Comparison of ENCODE assay signal across 9 cellular contexts in genomic region chr5:61896811-61897210, GRCh38.
"Had no signal": no experiment of that assay in that cellular context is flagged by ENCODE, and none has a peak within 500 bp of the region (broad histone marks: within the 10 kb centered on the region; RNA-seq: fewer than 3 reads in every experiment).

No MANE protein-coding gene starts in this region.

- H3K4me1 ChIP-seq: HAP-1 had no signal

- H3K27ac ChIP-seq: GM23248 had no signal

- H3K36me3 ChIP-seq: HAP-1 had no signal

- H3K4me3 ChIP-seq: GM23248, GM23338, HAP-1 had no signal

- H3K4me1 Mint-ChIP-seq: GM23338, H9 had no signal

- DNase-seq: GM23248, GOT3, H7, H9, HCEC 1CT, HFFc6 had no signal

- H3K9me3 ChIP-seq: HAP-1 had no signal

- H3K4me3 Mint-ChIP-seq: GM23338, H9, HFFc6 had no signal

- H3K27ac Mint-ChIP-seq: GM23338, H9, HFFc6 had no signal

- ATAC-seq: GM23338, HCT116 had no signal
